Comparison of ENCODE assay signal across 1 cellular context in the genomic region with DNA sequence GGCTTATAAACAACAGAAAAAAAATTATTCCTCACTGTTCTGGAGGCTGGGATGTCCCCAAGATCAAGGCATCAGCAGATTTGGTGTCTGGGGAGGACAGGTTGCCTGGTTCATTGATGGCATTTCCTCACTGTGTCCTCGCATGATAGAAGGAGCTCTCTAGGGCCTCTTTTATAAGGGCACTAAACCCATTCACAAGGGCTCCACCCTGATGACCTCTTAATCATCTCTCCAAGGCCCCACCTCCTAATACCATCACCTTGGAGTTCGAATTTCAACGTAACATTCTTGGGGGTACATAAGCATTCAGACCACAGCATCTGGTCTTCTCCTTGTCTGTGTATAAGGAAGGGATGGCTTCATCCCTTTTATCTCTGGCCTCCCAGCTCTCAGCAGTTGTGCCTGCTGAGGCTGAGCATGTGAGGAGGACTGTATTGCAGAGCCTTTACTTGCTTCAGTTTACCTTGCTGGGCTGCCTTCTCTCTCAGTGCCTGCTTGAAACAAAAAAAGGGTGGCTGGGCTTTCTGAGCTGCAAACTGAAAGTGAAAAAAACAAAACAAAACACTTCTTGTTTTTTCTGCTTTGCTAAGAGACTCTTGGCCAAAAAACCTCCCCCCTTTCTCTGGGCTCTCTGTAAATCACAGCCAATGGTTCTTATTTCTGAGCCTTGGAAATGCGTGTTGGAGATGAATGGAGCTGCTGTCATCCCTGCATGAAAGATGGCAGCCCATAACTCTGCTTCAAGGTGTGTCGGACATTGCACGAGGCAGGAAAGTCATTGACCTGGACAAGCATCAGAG.
TF ChIP-seq lines count a peak whose summit lies in the region.

No MANE protein-coding gene starts in this region.

TF ChIP-seq in H1, 55 proteins besides CTCF, POLR2A, EP300 and RAD21:
- TF ChIP-seq, protein P1, sequence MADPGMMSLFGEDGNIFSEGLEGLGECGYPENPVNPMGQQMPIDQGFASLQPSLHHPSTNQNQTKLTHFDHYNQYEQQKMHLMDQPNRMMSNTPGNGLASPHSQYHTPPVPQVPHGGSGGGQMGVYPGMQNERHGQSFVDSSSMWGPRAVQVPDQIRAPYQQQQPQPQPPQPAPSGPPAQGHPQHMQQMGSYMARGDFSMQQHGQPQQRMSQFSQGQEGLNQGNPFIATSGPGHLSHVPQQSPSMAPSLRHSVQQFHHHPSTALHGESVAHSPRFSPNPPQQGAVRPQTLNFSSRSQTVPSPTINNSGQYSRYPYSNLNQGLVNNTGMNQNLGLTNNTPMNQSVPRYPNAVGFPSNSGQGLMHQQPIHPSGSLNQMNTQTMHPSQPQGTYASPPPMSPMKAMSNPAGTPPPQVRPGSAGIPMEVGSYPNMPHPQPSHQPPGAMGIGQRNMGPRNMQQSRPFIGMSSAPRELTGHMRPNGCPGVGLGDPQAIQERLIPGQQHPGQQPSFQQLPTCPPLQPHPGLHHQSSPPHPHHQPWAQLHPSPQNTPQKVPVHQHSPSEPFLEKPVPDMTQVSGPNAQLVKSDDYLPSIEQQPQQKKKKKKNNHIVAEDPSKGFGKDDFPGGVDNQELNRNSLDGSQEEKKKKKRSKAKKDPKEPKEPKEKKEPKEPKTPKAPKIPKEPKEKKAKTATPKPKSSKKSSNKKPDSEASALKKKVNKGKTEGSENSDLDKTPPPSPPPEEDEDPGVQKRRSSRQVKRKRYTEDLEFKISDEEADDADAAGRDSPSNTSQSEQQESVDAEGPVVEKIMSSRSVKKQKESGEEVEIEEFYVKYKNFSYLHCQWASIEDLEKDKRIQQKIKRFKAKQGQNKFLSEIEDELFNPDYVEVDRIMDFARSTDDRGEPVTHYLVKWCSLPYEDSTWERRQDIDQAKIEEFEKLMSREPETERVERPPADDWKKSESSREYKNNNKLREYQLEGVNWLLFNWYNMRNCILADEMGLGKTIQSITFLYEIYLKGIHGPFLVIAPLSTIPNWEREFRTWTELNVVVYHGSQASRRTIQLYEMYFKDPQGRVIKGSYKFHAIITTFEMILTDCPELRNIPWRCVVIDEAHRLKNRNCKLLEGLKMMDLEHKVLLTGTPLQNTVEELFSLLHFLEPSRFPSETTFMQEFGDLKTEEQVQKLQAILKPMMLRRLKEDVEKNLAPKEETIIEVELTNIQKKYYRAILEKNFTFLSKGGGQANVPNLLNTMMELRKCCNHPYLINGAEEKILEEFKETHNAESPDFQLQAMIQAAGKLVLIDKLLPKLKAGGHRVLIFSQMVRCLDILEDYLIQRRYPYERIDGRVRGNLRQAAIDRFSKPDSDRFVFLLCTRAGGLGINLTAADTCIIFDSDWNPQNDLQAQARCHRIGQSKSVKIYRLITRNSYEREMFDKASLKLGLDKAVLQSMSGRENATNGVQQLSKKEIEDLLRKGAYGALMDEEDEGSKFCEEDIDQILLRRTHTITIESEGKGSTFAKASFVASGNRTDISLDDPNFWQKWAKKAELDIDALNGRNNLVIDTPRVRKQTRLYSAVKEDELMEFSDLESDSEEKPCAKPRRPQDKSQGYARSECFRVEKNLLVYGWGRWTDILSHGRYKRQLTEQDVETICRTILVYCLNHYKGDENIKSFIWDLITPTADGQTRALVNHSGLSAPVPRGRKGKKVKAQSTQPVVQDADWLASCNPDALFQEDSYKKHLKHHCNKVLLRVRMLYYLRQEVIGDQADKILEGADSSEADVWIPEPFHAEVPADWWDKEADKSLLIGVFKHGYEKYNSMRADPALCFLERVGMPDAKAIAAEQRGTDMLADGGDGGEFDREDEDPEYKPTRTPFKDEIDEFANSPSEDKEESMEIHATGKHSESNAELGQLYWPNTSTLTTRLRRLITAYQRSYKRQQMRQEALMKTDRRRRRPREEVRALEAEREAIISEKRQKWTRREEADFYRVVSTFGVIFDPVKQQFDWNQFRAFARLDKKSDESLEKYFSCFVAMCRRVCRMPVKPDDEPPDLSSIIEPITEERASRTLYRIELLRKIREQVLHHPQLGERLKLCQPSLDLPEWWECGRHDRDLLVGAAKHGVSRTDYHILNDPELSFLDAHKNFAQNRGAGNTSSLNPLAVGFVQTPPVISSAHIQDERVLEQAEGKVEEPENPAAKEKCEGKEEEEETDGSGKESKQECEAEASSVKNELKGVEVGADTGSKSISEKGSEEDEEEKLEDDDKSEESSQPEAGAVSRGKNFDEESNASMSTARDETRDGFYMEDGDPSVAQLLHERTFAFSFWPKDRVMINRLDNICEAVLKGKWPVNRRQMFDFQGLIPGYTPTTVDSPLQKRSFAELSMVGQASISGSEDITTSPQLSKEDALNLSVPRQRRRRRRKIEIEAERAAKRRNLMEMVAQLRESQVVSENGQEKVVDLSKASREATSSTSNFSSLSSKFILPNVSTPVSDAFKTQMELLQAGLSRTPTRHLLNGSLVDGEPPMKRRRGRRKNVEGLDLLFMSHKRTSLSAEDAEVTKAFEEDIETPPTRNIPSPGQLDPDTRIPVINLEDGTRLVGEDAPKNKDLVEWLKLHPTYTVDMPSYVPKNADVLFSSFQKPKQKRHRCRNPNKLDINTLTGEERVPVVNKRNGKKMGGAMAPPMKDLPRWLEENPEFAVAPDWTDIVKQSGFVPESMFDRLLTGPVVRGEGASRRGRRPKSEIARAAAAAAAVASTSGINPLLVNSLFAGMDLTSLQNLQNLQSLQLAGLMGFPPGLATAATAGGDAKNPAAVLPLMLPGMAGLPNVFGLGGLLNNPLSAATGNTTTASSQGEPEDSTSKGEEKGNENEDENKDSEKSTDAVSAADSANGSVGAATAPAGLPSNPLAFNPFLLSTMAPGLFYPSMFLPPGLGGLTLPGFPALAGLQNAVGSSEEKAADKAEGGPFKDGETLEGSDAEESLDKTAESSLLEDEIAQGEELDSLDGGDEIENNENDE (IDR thresholded peaks at IDR 0.05; ENCODE audit: insufficient replicate concordance, low read length): no peak
- TF ChIP-seq EZH2 (IDR thresholded peaks at IDR 0.05; ENCODE audit: low read depth, low read length, severe bottlenecking) (no peak), MAFK (IDR thresholded peaks at IDR 0.05; ENCODE audit: low read depth, low read length) (no peak), SAP30 (IDR thresholded peaks at IDR 0.05; ENCODE audit: insufficient read depth, insufficient replicate concordance, low read length) (no peak), HDAC6 (IDR thresholded peaks at IDR 0.05; ENCODE audit: low read depth, low read length) (no peak), BCL11A (IDR thresholded peaks at IDR 0.05; ENCODE audit: low read depth in 2 of 2, low read length in 2 of 2) (no peak), BACH1 (IDR thresholded peaks at IDR 0.05; ENCODE audit: low read length) (no peak), CBX5 (IDR thresholded peaks at IDR 0.05; ENCODE audit: low read depth, low read length) (no peak), CEBPB (IDR thresholded peaks at IDR 0.05; ENCODE audit: low read depth, low read length) (no peak), SP2 (IDR thresholded peaks at IDR 0.05; ENCODE audit: low read length) (no peak), SUZ12 (IDR thresholded peaks at IDR 0.05; ENCODE audit: low read length) (no peak), ATF2 (IDR thresholded peaks at IDR 0.05; ENCODE audit: low read length) (no peak), RXRA (IDR thresholded peaks at IDR 0.05; ENCODE audit: insufficient read depth, low read depth, low read length) (no peak), USF2 (IDR thresholded peaks at IDR 0.05; ENCODE audit: low read length) (no peak), RNF2 (IDR thresholded peaks at IDR 0.05; ENCODE audit: borderline replicate concordance, low read depth, low read length, missing control alignments, poor library complexity, severe bottlenecking) (no peak), ZNF274 (IDR thresholded peaks at IDR 0.05; ENCODE audit: borderline replicate concordance, extremely low read depth, low read length) (no peak), TBP (IDR thresholded peaks at IDR 0.05; ENCODE audit: low read depth, low read length) (no peak)
